In the genomic region with DNA sequence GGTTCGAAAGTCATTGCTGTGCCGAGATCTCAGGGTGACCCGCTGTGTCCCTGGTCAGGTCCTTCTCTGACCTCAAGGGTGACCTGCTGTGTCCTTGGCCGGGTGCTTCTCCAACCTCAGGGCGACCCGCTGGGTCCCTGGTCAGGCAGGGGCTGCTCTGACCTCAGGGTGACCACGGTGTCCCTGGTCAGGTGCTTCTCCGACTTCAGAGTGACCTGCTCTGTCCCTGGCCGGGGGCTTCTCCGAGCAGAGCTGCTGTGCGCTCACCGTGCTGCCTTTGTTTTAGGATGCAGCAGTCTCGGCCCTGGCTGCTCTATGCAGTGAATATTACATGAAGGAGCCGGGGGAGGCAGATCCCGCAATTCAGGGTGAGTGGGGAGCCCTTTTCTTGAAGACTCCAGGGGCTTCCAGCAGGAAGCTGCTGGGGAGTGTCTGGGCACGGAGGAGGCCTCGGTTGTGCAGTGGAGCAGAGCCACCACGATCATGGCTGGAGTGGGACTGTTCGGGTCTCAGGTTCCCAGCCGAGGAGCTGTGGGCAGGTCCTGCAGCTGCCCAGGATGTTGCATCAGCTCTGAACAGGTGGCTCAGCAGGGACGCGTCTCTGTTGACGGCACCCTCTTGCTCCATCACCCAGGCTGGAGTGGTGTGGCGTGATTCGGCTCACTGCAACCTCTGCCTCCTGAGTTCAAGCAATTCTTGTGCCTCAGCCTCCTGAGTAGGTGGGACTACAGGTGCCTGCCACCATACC, we compare ENCODE assay signal across 23 cellular contexts.
DNase-seq lines count a peak whose midpoint lies in the region; ATAC-seq and TF ChIP-seq lines count a peak whose summit lies in the region.
"Had no signal": no experiment of that assay in that cellular context is flagged by ENCODE, and none has a peak within 500 bp of the region (broad histone marks: within the 10 kb centered on the region; RNA-seq: fewer than 3 reads in every experiment).

No MANE protein-coding gene starts in this region.

- no peak for TF ChIP-seq POLR2A in spleen (IDR thresholded peaks at IDR 0.05)

- H3K27ac ChIP-seq in right cardiac atrium (ENCODE audit: low read length) (no peak overlapping the region), heart right ventricle (no peak overlapping the region), spleen (no peak overlapping the region)
- H3K27ac ChIP-seq: esophagus squamous epithelium, Peyer's patch, thyroid gland had no signal

- 92% methylated on average over 25 of the region's 25 CpGs for WGBS in right cardiac atrium
- WGBS in heart right ventricle, 2 donors: 94 to 95% methylated on average over 25 of the region's 25 CpGs
- WGBS in spleen, 5 donors: 83 to 96% (median 91%) methylated on average over 22 to 25 of the region's 25 CpGs

- no peak for ATAC-seq in right cardiac atrium
- no peak for ATAC-seq in heart right ventricle
- ATAC-seq in activated T-helper 17 cell treated with anti-CD3 and anti-CD28 coated beads, Interleukin-2, amount 50 U/mL, for 72 hours (replicated peaks): no peak
- ATAC-seq in HG03280 (IDR thresholded peaks at IDR 0.05; ENCODE audit: unreplicated experiment): no peak
- ATAC-seq in GM21390 (IDR thresholded peaks at IDR 0.05; ENCODE audit: unreplicated experiment): no peak
- ATAC-seq: activated CD8-positive, alpha-beta memory T cell treated with anti-CD3 and anti-CD28 coated beads, Interleukin-2, amount 10 ng/mL, durations not matched to agents 7 days and 5 days had no signal

- DNase-seq in right cardiac atrium (peak in 2 of 3 donors; percentile 38 to 45), heart right ventricle (no peak), NAMALWA (ENCODE audit: low spot score) (peak; percentile 75), spleen (peak; percentile 51), ACHN (no peak)
- DNase-seq: activated CD4-positive, alpha-beta T cell treated with anti-CD3 and anti-CD28 coated beads for 48 hours; activated CD8-positive, alpha-beta memory T cell treated with anti-CD3 and anti-CD28 coated beads, Interleukin-2, amount 10 ng/mL, durations not matched to agents 7 days and 5 days; body of pancreas; CD4-positive, alpha-beta T cell; DMS153; effector memory CD4-positive, alpha-beta T cell; esophagus squamous epithelium; NCI-H1105; NCI-H2227 treated with DMSO at 0.1 percent for 48 hours; nucleus accumbens; Peyer's patch; stimulated activated CD4-positive, alpha-beta T cell treated with anti-CD3 and anti-CD28 coated beads, Interleukin-12 subunit alpha, Interleukin-12 subunit beta, amount 100 ng/mL, for 4 hours; stimulated activated CD4-positive, alpha-beta T cell treated with anti-CD3 and anti-CD28 coated beads, Interleukin-4, amount 100 ng/mL, for 4 hours; thyroid gland had no signal

- intact Hi-C loops in right cardiac atrium (cut with DNase I) (no loop called here), heart right ventricle (cut with DNase I) (no loop called here), spleen (cut with DNase I; ENCODE audit: low total_unique reads) (no loop called here)

- H3K4me1 Mint-ChIP-seq in activated T-helper 17 cell treated with anti-CD3 and anti-CD28 coated beads, Interleukin-2, amount 50 U/mL, for 72 hours: no peaks in the 10 kb centered on the region
- H3K4me1 Mint-ChIP-seq: activated CD8-positive, alpha-beta memory T cell treated with anti-CD3 and anti-CD28 coated beads, Interleukin-2, amount 10 ng/mL, durations not matched to agents 7 days and 5 days had no signal

- in situ Hi-C loops in ACHN (cut with HindIII; ENCODE audit: low pct_ligation_motif_present, low pct_unique_long_range_greater_than_20kb, low sequenced_read_pairs): no loop called here

- no peaks in the 10 kb centered on the region for H3K9me3 Mint-ChIP-seq in activated T-helper 17 cell treated with anti-CD3 and anti-CD28 coated beads, Interleukin-2, amount 50 U/mL, for 72 hours
- H3K9me3 Mint-ChIP-seq: CD4-positive, alpha-beta T cell; T-helper 1 cell treated with Interleukin-12 subunit alpha and Interleukin-12 subunit beta and Interleukin-4 antibody, amounts not matched to agents 30 μg/mL and 1 μg/mL, for 36 hours had no signal

- no peak overlapping the region for H3K4me3 Mint-ChIP-seq in activated T-helper 17 cell treated with anti-CD3 and anti-CD28 coated beads, Interleukin-2, amount 50 U/mL, for 72 hours
- H3K4me3 Mint-ChIP-seq: activated CD8-positive, alpha-beta memory T cell treated with anti-CD3 and anti-CD28 coated beads, Interleukin-2, amount 10 ng/mL, durations not matched to agents 7 days and 5 days; CD4-positive, alpha-beta T cell; T-helper 1 cell treated with Interleukin-12 subunit alpha and Interleukin-12 subunit beta and Interleukin-4 antibody, amounts not matched to agents 30 μg/mL and 1 μg/mL, for 36 hours had no signal

- H3K27me3 ChIP-seq in right cardiac atrium (ENCODE audit: control insufficient read depth, insufficient read depth) (no peaks in the 10 kb centered on the region), heart right ventricle (no peaks in the 10 kb centered on the region), spleen (replicated peaks in 1 of 7) (no peaks in the 10 kb centered on the region)
- H3K27me3 ChIP-seq: body of pancreas, esophagus squamous epithelium, Peyer's patch, thyroid gland had no signal

- no peak overlapping the region for H3K4me3 ChIP-seq in right cardiac atrium (ENCODE audit: low read length)
- no peak overlapping the region for H3K4me3 ChIP-seq in heart right ventricle
- no peak overlapping the region for H3K4me3 ChIP-seq in spleen
- H3K4me3 ChIP-seq: body of pancreas, esophagus squamous epithelium, Peyer's patch, thyroid gland had no signal

- H3K4me1 ChIP-seq in right cardiac atrium (ENCODE audit: control insufficient read depth, insufficient read depth, low read length) (no peaks in the 10 kb centered on the region), heart right ventricle (no peaks in the 10 kb centered on the region), spleen (no peaks in the 10 kb centered on the region)
- H3K4me1 ChIP-seq: esophagus squamous epithelium, Peyer's patch, thyroid gland had no signal

- H3K9me3 ChIP-seq in right cardiac atrium (ENCODE audit: control insufficient read depth, low read length) (no peaks in the 10 kb centered on the region), heart right ventricle (no peaks in the 10 kb centered on the region), spleen (no peaks in the 10 kb centered on the region)
- H3K9me3 ChIP-seq: body of pancreas, esophagus squamous epithelium, Peyer's patch, thyroid gland had no signal

- no peaks in the 10 kb centered on the region for H3K27me3 Mint-ChIP-seq in activated T-helper 17 cell treated with anti-CD3 and anti-CD28 coated beads, Interleukin-2, amount 50 U/mL, for 72 hours
- H3K27me3 Mint-ChIP-seq: activated CD8-positive, alpha-beta memory T cell treated with anti-CD3 and anti-CD28 coated beads, Interleukin-2, amount 10 ng/mL, durations not matched to agents 7 days and 5 days; CD4-positive, alpha-beta T cell had no signal

- H3K36me3 ChIP-seq in heart right ventricle (peaks cover 0 to 99% (median 36%) of the 10 kb centered on the region in 9 donors), spleen (peaks cover 0 to 96% (median 54%) of the 10 kb centered on the region in 6 donors)

- H3K27ac Mint-ChIP-seq in activated T-helper 17 cell treated with anti-CD3 and anti-CD28 coated beads, Interleukin-2, amount 50 U/mL, for 72 hours: peak overlapping the region; percentile 38
- H3K27ac Mint-ChIP-seq: activated CD8-positive, alpha-beta memory T cell treated with anti-CD3 and anti-CD28 coated beads, Interleukin-2, amount 10 ng/mL, durations not matched to agents 7 days and 5 days; CD4-positive, alpha-beta T cell; T-helper 1 cell treated with Interleukin-12 subunit alpha and Interleukin-12 subunit beta and Interleukin-4 antibody, amounts not matched to agents 30 μg/mL and 1 μg/mL, for 36 hours had no signal

- TF ChIP-seq CTCF in heart right ventricle (IDR thresholded peaks at IDR 0.05) (no peak), spleen (IDR thresholded peaks at IDR 0.05 in 8 of 11, conservative IDR thresholded peaks at IDR 0.05 in 3 of 11) (no peak)

- peaks cover 63% of the 10 kb centered on the region for H3K36me3 Mint-ChIP-seq in activated T-helper 17 cell treated with anti-CD3 and anti-CD28 coated beads, Interleukin-2, amount 50 U/mL, for 72 hours (ENCODE audit: low read depth)

Comparison
In these comparisons a context has a peak if more than half of its experiments do, and no peak if none do; other contexts are left out.
1. DNase-seq: peak in right cardiac atrium (2 of 3), NAMALWA (single experiment) and spleen (single experiment); none in heart right ventricle (0 of 2) and ACHN (single experiment).